8 cellular contexts compared by ENCODE assay signal in genomic region chr14:96501746-96502620, GRCh38. TPM values are rescaled to one million over a fixed set of nuclear protein-coding genes. Genes with fewer than 3 reads are reported as not detected.
A peak's percentile ranks its signal among the peaks of the same experiment; 100 is the strongest.
DNase-seq lines count a peak whose midpoint lies in the region; ATAC-seq and TF ChIP-seq lines count a peak whose summit lies in the region.

Gene PAPOLA (plus strand): TSS chr14:96502382. CDS start chr14:96502593, 211 bp downstream.

- no peaks in the 10 kb centered on the region for H3K36me3 ChIP-seq in cardiac muscle cell
- peaks cover 0 to 3% of the 10 kb centered on the region in 2 experiments for H3K36me3 ChIP-seq in trophoblast cell (ENCODE audit: control insufficient read depth in 1 of 2, insufficient read depth in 2 of 2, low read length in 2 of 2)
- no peaks in the 10 kb centered on the region for H3K36me3 ChIP-seq in transverse colon

- H3K4me1 ChIP-seq in cardiac muscle cell (ENCODE audit: low read depth) (peaks cover 14% of the 10 kb centered on the region), trophoblast cell (ENCODE audit: control insufficient read depth in 1 of 2, insufficient read depth in 2 of 2, low read length in 2 of 2) (peaks cover 5 to 9% of the 10 kb centered on the region in 2 experiments), transverse colon (peaks cover 16 to 42% (median 29%) of the 10 kb centered on the region in 4 donors)

- H3K9me3 ChIP-seq in cardiac muscle cell (ENCODE audit: low read depth) (no peaks in the 10 kb centered on the region), trophoblast cell (ENCODE audit: insufficient read depth, low read depth, low read length) (no peaks in the 10 kb centered on the region), transverse colon (no peaks in the 10 kb centered on the region)

- peak within 1 kb of the TSS; percentile 99 for H3K27ac Mint-ChIP-seq in activated naive CD8-positive, alpha-beta T cell treated with anti-CD3 and anti-CD28 coated beads, Interleukin-2, amount 50 U/mL, for 24 hours

- H3K27me3 Mint-ChIP-seq in activated naive CD8-positive, alpha-beta T cell treated with anti-CD3 and anti-CD28 coated beads, Interleukin-2, amount 50 U/mL, for 24 hours = peaks cover 4% of the 10 kb centered on the region

- H3K4me3 Mint-ChIP-seq in activated naive CD8-positive, alpha-beta T cell treated with anti-CD3 and anti-CD28 coated beads, Interleukin-2, amount 50 U/mL, for 24 hours = peak within 1 kb of the TSS; percentile 98

- no peak within 1 kb of the TSS for H3K23ac ChIP-seq in trophoblast cell (ENCODE audit: low read length)

- H3K27me3 ChIP-seq in cardiac muscle cell (no peaks in the 10 kb centered on the region), trophoblast cell (ENCODE audit: insufficient read depth, low read length) (no peaks in the 10 kb centered on the region), transverse colon (no peaks in the 10 kb centered on the region)

- peak within 1 kb of the TSS; percentile 90 for H3K4ac ChIP-seq in trophoblast cell (ENCODE audit: low read depth, low read length)

- in situ Hi-C loops in transverse colon (cut with MboI; ENCODE audit: low pct_ligation_motif_present in 1 of 4, low pct_unique_long_range_greater_than_20kb in 1 of 4, low sequenced_read_pairs in 3 of 4) = no loop called here

- peak within 1 kb of the TSS; percentile 85 for H4K12ac ChIP-seq in trophoblast cell (ENCODE audit: low read depth, low read length)

- peak within 1 kb of the TSS; percentile 93 for H2BK5ac ChIP-seq in trophoblast cell (ENCODE audit: low read depth, low read length, poor library complexity)

- H4K8ac ChIP-seq in trophoblast cell (ENCODE audit: low read depth, low read length) = peak within 1 kb of the TSS; percentile 91

- peak within 1 kb of the TSS; percentile 87 for H3K14ac ChIP-seq in trophoblast cell (ENCODE audit: low read length)

- no peak within 1 kb of the TSS for H2BK12ac ChIP-seq in trophoblast cell (ENCODE audit: low read length)

- WGBS in trophoblast cell (ENCODE audit: extremely low coverage, insufficient coverage, insufficient read length) = no CpG with 5 or more reads among the region's 87 CpGs
- 1% methylated on average over 49 of the region's 87 CpGs; no CpG with 5 or more reads in 1 of the 2 donors for WGBS in transverse colon (ENCODE audit: low coverage in 1 of 2), 2 donors

- peak within 1 kb of the TSS; percentile 57 for H3K4me3 ChIP-seq in cardiac muscle cell
- peak within 1 kb of the TSS; percentile 85 for H3K4me3 ChIP-seq in trophoblast cell (ENCODE audit: low read depth, low read length)
- peak within 1 kb of the TSS; percentile 79 to 99 (median 86) for H3K4me3 ChIP-seq in transverse colon

- peaks cover 25% of the 10 kb centered on the region for H3K79me2 ChIP-seq in trophoblast cell (ENCODE audit: control insufficient read depth, insufficient read depth, low read length, poor library complexity)

- peak; percentile 84 for TF ChIP-seq POLR2A in transverse colon (IDR thresholded peaks at IDR 0.05)

- peak within 1 kb of the TSS; percentile 43 for H2AK5ac ChIP-seq in trophoblast cell (ENCODE audit: low read length)

- peak within 1 kb of the TSS; percentile 87 for H3K18ac ChIP-seq in trophoblast cell (ENCODE audit: low read length)

- H3K4me1 Mint-ChIP-seq in activated naive CD8-positive, alpha-beta T cell treated with anti-CD3 and anti-CD28 coated beads, Interleukin-2, amount 50 U/mL, for 24 hours = peaks cover 57% of the 10 kb centered on the region

- H3K9ac ChIP-seq in trophoblast cell (ENCODE audit: low read length) = peak within 1 kb of the TSS; percentile 91

- peak within 1 kb of the TSS; percentile 58 for H2AFZ ChIP-seq in trophoblast cell (ENCODE audit: insufficient read depth, low read length, poor library complexity)

- peak within 1 kb of the TSS; percentile 84 for H2BK120ac ChIP-seq in trophoblast cell (ENCODE audit: insufficient read depth, low read length, poor library complexity)

- peaks cover 19% of the 10 kb centered on the region for H3K79me1 ChIP-seq in trophoblast cell (ENCODE audit: low read length)

- H4K91ac ChIP-seq in trophoblast cell (ENCODE audit: low read depth, low read length) = peak within 1 kb of the TSS; percentile 83

- peak within 1 kb of the TSS; percentile 62 for H3K4me2 ChIP-seq in trophoblast cell (ENCODE audit: low read length)

- 0 out of 3 replicates have a peak, but pooled peaks have one; percentile 11 for TF ChIP-seq CTCF in GM12872 (IDR thresholded peaks at IDR 0.05; ENCODE audit: insufficient read depth, low read depth, low read length)
- no peak for TF ChIP-seq CTCF in cardiac muscle cell (IDR thresholded peaks at IDR 0.05; ENCODE audit: low read depth, low read length)
- peak in 4 of 5 experiments; percentile 12 to 38 (median 19) for TF ChIP-seq CTCF in transverse colon (IDR thresholded peaks at IDR 0.05)

- peak; percentile 97 to 99 (median 99) for DNase-seq in NCI-H1417 (lab: John Stamatoyannopoulos, UW)
- peak; percentile 62 to 88 for DNase-seq in SW 1271 (lab: John Stamatoyannopoulos, UW)
- peak; percentile 96 for DNase-seq in activated naive CD8-positive, alpha-beta T cell treated with anti-CD3 and anti-CD28 coated beads, Interleukin-2, amount 50 U/mL, for 24 hours
- DNase-seq in cardiac muscle cell (ENCODE audit: low read depth in 1 of 2, low spot score in 1 of 2) = peak; percentile 96 to 97
- DNase-seq in trophoblast cell = peak; percentile 98 to 99
- peak; percentile 96 for DNase-seq in transverse colon

- peaks cover 29% of the 10 kb centered on the region for H3K36me3 Mint-ChIP-seq in activated naive CD8-positive, alpha-beta T cell treated with anti-CD3 and anti-CD28 coated beads, Interleukin-2, amount 50 U/mL, for 24 hours (ENCODE audit: low read depth)

- intact Hi-C loops in transverse colon (cut with DNase I; ENCODE audit: low total_unique reads) = no loop called here

- peak; percentile 87 for ATAC-seq in HG02759 (IDR thresholded peaks at IDR 0.05; ENCODE audit: unreplicated experiment)
- peak; percentile 91 for ATAC-seq in activated naive CD8-positive, alpha-beta T cell treated with anti-CD3 and anti-CD28 coated beads, Interleukin-2, amount 50 U/mL, for 24 hours

- no peaks in the 10 kb centered on the region for H3K9me3 Mint-ChIP-seq in activated naive CD8-positive, alpha-beta T cell treated with anti-CD3 and anti-CD28 coated beads, Interleukin-2, amount 50 U/mL, for 24 hours

- H3K27ac ChIP-seq in cardiac muscle cell = peak within 1 kb of the TSS; percentile 89
- H3K27ac ChIP-seq in trophoblast cell (ENCODE audit: low read depth, low read length) = peak within 1 kb of the TSS; percentile 87
- peak within 1 kb of the TSS; percentile 96 to 98 (median 96) for H3K27ac ChIP-seq in transverse colon

- TF ChIP-seq EP300 in transverse colon (IDR thresholded peaks at IDR 0.05; ENCODE audit: low read depth) = no peak

RNA-seq across cellular contexts. Expression of gene PAPOLA, which starts in this region (rescaled TPM):
- total RNA-seq in cardiac muscle cell (48.4 and 54.9 TPM in 2 replicates), transverse colon (100 to 1,000 TPM; 166 to 231 (median 193) TPM)
- 97.7 and 147 TPM in 2 replicates for polyA plus RNA-seq in cardiac muscle cell
- polyA plus RNA-seq in trophoblast cell (2013) = 521 and 554 TPM in 2 replicates

Comparison
In these comparisons a context has a peak if more than half of its experiments do, and no peak if none do; other contexts are left out.
1. Peak in every context shown above with its lines: DNase-seq, ATAC-seq, H3K4me3 ChIP-seq and H3K27ac ChIP-seq.